In the genomic region with DNA sequence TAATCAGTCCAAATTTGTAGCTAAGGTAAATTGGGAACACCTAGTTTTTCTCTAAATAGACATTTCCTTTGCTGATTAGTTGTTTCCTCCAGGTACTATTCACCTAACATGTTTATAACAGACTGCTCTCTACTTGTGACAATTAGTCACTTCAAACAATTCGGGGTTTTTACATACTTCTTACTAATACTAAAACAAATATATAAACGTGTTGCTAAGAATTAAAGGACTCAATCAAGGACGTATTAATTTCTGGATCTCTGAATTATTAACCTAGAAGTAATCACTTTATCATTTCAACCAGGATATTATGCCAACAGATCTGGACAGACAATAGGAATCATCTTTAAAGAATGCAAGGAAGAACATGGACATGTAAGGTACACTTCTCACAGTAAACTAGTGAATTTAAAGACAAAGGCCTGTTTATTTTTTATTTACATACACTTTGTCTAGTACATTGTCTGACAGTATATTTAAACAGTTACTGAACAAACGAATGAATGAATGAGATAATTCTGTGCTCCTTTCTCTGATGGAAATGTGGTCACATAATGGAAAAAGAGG, we compare ENCODE assay signal across 29 cellular contexts. TPM values are rescaled to one million over a fixed set of nuclear protein-coding genes. Genes with fewer than 3 reads are reported as not detected.
A peak's percentile ranks its signal among the peaks of the same experiment; 100 is the strongest.
DNase-seq lines count a peak whose midpoint lies in the region; ATAC-seq, FAIRE-seq and TF ChIP-seq lines count a peak whose summit lies in the region.
"Had no signal": no experiment of that assay in that cellular context is flagged by ENCODE, and none has a peak within 500 bp of the region (broad histone marks: within the 10 kb centered on the region; RNA-seq: fewer than 3 reads in every experiment).

No MANE protein-coding gene starts in this region.

- ATAC-seq in RWPE2 (ENCODE audit: low read depth) (peak; percentile 64), HG03457 (IDR thresholded peaks at IDR 0.05; ENCODE audit: unreplicated experiment) (no peak)
- ATAC-seq: esophagus mucosa, GM23338, left lobe of liver, Panc1, sciatic nerve had no signal

- H3K27me3 ChIP-seq in RWPE2 (ENCODE audit: insufficient read depth, poor library complexity, severe bottlenecking) (no peaks in the 10 kb centered on the region), neutrophil (no peaks in the 10 kb centered on the region)
- H3K27me3 ChIP-seq: colonic mucosa, testis had no signal

- H3K27ac ChIP-seq in RWPE2 (ENCODE audit: poor library complexity, severe bottlenecking) (peak overlapping the region; percentile 35), neutrophil (peak overlapping the region; percentile 43)
- H3K27ac ChIP-seq: colonic mucosa, testis had no signal

- H3K27ac Mint-ChIP-seq in Calu3 (ENCODE audit: unreplicated experiment), result peak overlapping the region; percentile 15
- H3K27ac Mint-ChIP-seq in activated naive CD4-positive, alpha-beta T cell treated with anti-CD3 and anti-CD28 coated beads, Interleukin-2, amount 10 ng/mL, durations not matched to agents 7 days and 5 days, result no peak overlapping the region
- H3K27ac Mint-ChIP-seq: activated B cell treated with CpG ODN at 0.5 μM for 24 hours; activated T-helper 1 cell treated with anti-CD3 and anti-CD28 coated beads, Interleukin-12 subunit alpha, Interleukin-12 subunit beta, Interleukin-2, Interleukin-4 antibody, amounts not matched to agents 30 ng/mL and 10 ng/mL and 1 ng/mL, durations not matched to agents 14 hours and 24 hours and 36 hours; nephron had no signal

- intact Hi-C loops in Calu3 (cut with micrococcal nuclease; ENCODE audit: unreplicated experiment), result no loop called here

- TF ChIP-seq CTCF in Calu3 (IDR thresholded peaks at IDR 0.05; ENCODE audit: unreplicated experiment), result no peak
- TF ChIP-seq CTCF in RWPE2 (IDR thresholded peaks at IDR 0.05; ENCODE audit: poor library complexity, severe bottlenecking), result no peak
- no peak for TF ChIP-seq CTCF in neutrophil (IDR thresholded peaks at IDR 0.05)

- peak; percentile 30 for FAIRE-seq in islet of Langerhans (lab: Jason Lieb, UNC)

- H3K9me3 ChIP-seq in RWPE2 (ENCODE audit: severe bottlenecking) (peaks cover 7% of the 10 kb centered on the region), neutrophil (no peaks in the 10 kb centered on the region)
- H3K9me3 ChIP-seq: colonic mucosa, testis had no signal

- no peak for DNase-seq in Calu3
- no peak for DNase-seq in RWPE2 (ENCODE audit: low spot score)
- no peak for DNase-seq in GOT3 (lab: John Stamatoyannopoulos, UW)
- DNase-seq in activated naive CD4-positive, alpha-beta T cell treated with anti-CD3 and anti-CD28 coated beads, Interleukin-2, amount 10 ng/mL, durations not matched to agents 7 days and 5 days, result no peak
- DNase-seq: activated B cell treated with CpG ODN at 0.5 μM for 24 hours; activated CD4-positive, alpha-beta T cell treated with anti-CD3 and anti-CD28 coated beads, Interleukin-2, amount 50 U/mL, for 4 hours; activated naive CD4-positive, alpha-beta T cell treated with anti-CD3 and anti-CD28 coated beads, Interleukin-2, amount 50 U/mL, for 16 hours; colonic mucosa; DMS 273 treated with DMSO at 0.1 percent for 48 hours; effector memory CD4-positive, alpha-beta T cell; foreskin fibroblast; NCI-H1092 treated with DMSO at 0.1 percent for 48 hours; NCI-H2029; NCI-H226; NCI-H69; SIG-M5; stimulated activated naive CD4-positive, alpha-beta T cell treated with Interleukin-2 at 50 U/mL for 16 hours; testis had no signal

- peaks cover 40% of the 10 kb centered on the region for H3K36me3 ChIP-seq in RWPE2 (ENCODE audit: low read depth)
- H3K36me3 ChIP-seq in neutrophil, result peaks cover 8% of the 10 kb centered on the region
- H3K36me3 ChIP-seq: colonic mucosa had no signal

- CTCF ChIA-PET in Calu3 (lab: Charles Lee), result no interaction called here
- CTCF ChIA-PET in activated naive CD4-positive, alpha-beta T cell treated with anti-CD3 and anti-CD28 coated beads, Interleukin-2, amount 10 ng/mL, durations not matched to agents 7 days and 5 days (lab: Charles Lee), result no interaction called here

- H3K9me3 Mint-ChIP-seq in Calu3 (ENCODE audit: low read depth, unreplicated experiment), result no peaks in the 10 kb centered on the region
- H3K9me3 Mint-ChIP-seq in activated naive CD4-positive, alpha-beta T cell treated with anti-CD3 and anti-CD28 coated beads, Interleukin-2, amount 10 ng/mL, durations not matched to agents 7 days and 5 days, result no peaks in the 10 kb centered on the region
- H3K9me3 Mint-ChIP-seq: activated B cell treated with CpG ODN at 0.5 μM for 24 hours, GM23338, IgD-negative memory B cell had no signal

- peaks cover 69% of the 10 kb centered on the region for H3K4me1 Mint-ChIP-seq in Calu3 (ENCODE audit: low read depth, unreplicated experiment)
- H3K4me1 Mint-ChIP-seq in activated naive CD4-positive, alpha-beta T cell treated with anti-CD3 and anti-CD28 coated beads, Interleukin-2, amount 10 ng/mL, durations not matched to agents 7 days and 5 days, result peaks cover 8% of the 10 kb centered on the region
- H3K4me1 Mint-ChIP-seq: nephron had no signal

- H3K4me3 Mint-ChIP-seq in Calu3 (ENCODE audit: low read depth, unreplicated experiment), result no peak overlapping the region
- H3K4me3 Mint-ChIP-seq in activated naive CD4-positive, alpha-beta T cell treated with anti-CD3 and anti-CD28 coated beads, Interleukin-2, amount 10 ng/mL, durations not matched to agents 7 days and 5 days, result no peak overlapping the region
- H3K4me3 Mint-ChIP-seq: activated B cell treated with CpG ODN at 0.5 μM for 24 hours; activated T-helper 1 cell treated with anti-CD3 and anti-CD28 coated beads, Interleukin-12 subunit alpha, Interleukin-12 subunit beta, Interleukin-2, Interleukin-4 antibody, amounts not matched to agents 30 ng/mL and 10 ng/mL and 1 ng/mL, durations not matched to agents 14 hours and 24 hours and 36 hours; GM23338; IgD-negative memory B cell; nephron had no signal

- H3K4me1 ChIP-seq in RWPE2 (ENCODE audit: insufficient read depth, poor library complexity, severe bottlenecking) (peaks cover 29% of the 10 kb centered on the region), neutrophil (ENCODE audit: control insufficient read depth in 1 of 2, insufficient read depth in 1 of 2, low read depth in 1 of 2, low read length in 1 of 2) (peaks cover 0 to 7% of the 10 kb centered on the region in 2 experiments)
- H3K4me1 ChIP-seq: colonic mucosa, testis had no signal

- peaks cover 21% of the 10 kb centered on the region for H3K36me3 Mint-ChIP-seq in Calu3 (ENCODE audit: insufficient read depth, unreplicated experiment)
- peaks cover 38% of the 10 kb centered on the region for H3K36me3 Mint-ChIP-seq in activated naive CD4-positive, alpha-beta T cell treated with anti-CD3 and anti-CD28 coated beads, Interleukin-2, amount 10 ng/mL, durations not matched to agents 7 days and 5 days

- H3K4me3 ChIP-seq in RWPE2 (ENCODE audit: severe bottlenecking) (no peak overlapping the region), neutrophil (ENCODE audit: low read depth in 1 of 2, low read length in 1 of 2) (no peak overlapping the region)
- H3K4me3 ChIP-seq: colonic mucosa, GM23338, testis had no signal

- no TSS peak for BruUV-seq in Calu3 (replicated peaks; lab: Mats Ljungman, UMichigan)

- H3K27me3 Mint-ChIP-seq in Calu3 (ENCODE audit: unreplicated experiment), result no peaks in the 10 kb centered on the region
- no peaks in the 10 kb centered on the region for H3K27me3 Mint-ChIP-seq in activated naive CD4-positive, alpha-beta T cell treated with anti-CD3 and anti-CD28 coated beads, Interleukin-2, amount 10 ng/mL, durations not matched to agents 7 days and 5 days
- H3K27me3 Mint-ChIP-seq: activated B cell treated with CpG ODN at 0.5 μM for 24 hours, IgD-negative memory B cell had no signal

RNA-seq across cellular contexts. Expression of a gene that starts 22.3 kb away (rescaled TPM):
- total RNA-seq in Calu3 (2022), result 81.0 and 89.0 TPM in 2 replicates
